In genomic region chr1:24551910-24552571, GRCh38 we compare ENCODE assay signal across 19 cellular contexts. TPM values are rescaled to one million over a fixed set of nuclear protein-coding genes. Genes with fewer than 3 reads are reported as not detected.
A peak's percentile ranks its signal among the peaks of the same experiment; 100 is the strongest.
DNase-seq lines count a peak whose midpoint lies in the region; ATAC-seq, FAIRE-seq and TF ChIP-seq lines count a peak whose summit lies in the region.
"Had no signal": no experiment of that assay in that cellular context is flagged by ENCODE, and none has a peak within 500 bp of the region (broad histone marks: within the 10 kb centered on the region; RNA-seq: fewer than 3 reads in every experiment).

No MANE protein-coding gene starts in this region.

- no peak overlapping the region for H2BK12ac ChIP-seq in neuronal stem cell (ENCODE audit: low read length)

- no peaks in the 10 kb centered on the region for H3K36me3 ChIP-seq in endodermal cell (ENCODE audit: control insufficient read depth, insufficient read depth, low read length)
- no peaks in the 10 kb centered on the region for H3K36me3 ChIP-seq in neuronal stem cell (replicated peaks in 1 of 2; ENCODE audit: control insufficient read depth in 2 of 2, insufficient read depth in 2 of 2, low read length in 2 of 2)

- no peak overlapping the region for H2BK15ac ChIP-seq in neuronal stem cell (ENCODE audit: low read length)

- H2AFZ ChIP-seq in neuronal stem cell (ENCODE audit: low read length): peak overlapping the region; percentile 70

- no peak overlapping the region for H3K27ac Mint-ChIP-seq in endodermal cell
- H3K27ac Mint-ChIP-seq: activated naive CD8-positive, alpha-beta T cell treated with anti-CD3 and anti-CD28 coated beads, Interleukin-2, amount 10 ng/mL, durations not matched to agents 7 days and 5 days; CD4-positive, alpha-beta memory T cell; stimulated activated naive CD8-positive, alpha-beta T cell treated with anti-CD3 and anti-CD28 coated beads, Interleukin-15, amount 100 ng/mL, for 72 hours had no signal

- H3K4me1 Mint-ChIP-seq in endodermal cell: peaks cover 8% of the 10 kb centered on the region

- H3K27ac ChIP-seq in endodermal cell (ENCODE audit: low read depth, low read length) (peak overlapping the region; percentile 59), neuronal stem cell (replicated peaks; ENCODE audit: low read length) (peak overlapping the region; percentile 11)

- DNase-seq in HCEC 1CT (peak; percentile 5), NCI-H524 treated with DMSO at 0.1 percent for 48 hours (lab: John Stamatoyannopoulos, UW) (peak; percentile 80), endodermal cell (peak; percentile 56), neuronal stem cell (ENCODE audit: low spot score) (peak; percentile 41), germinal center (ENCODE audit: low spot score) (no peak), GM19239 (ENCODE audit: insufficient read length, low spot score) (no peak)
- DNase-seq: activated CD8-positive, alpha-beta memory T cell treated with anti-CD3 and anti-CD28 coated beads for 24 hours; activated naive CD8-positive, alpha-beta T cell treated with anti-CD3 and anti-CD28 coated beads, Interleukin-2, amount 10 ng/mL, durations not matched to agents 7 days and 5 days; CD4-positive, alpha-beta memory T cell; effector CD4-positive, alpha-beta T cell; NCI-H1105; stimulated activated CD4-positive, alpha-beta T cell treated with anti-CD3 and anti-CD28 coated beads, Interleukin-4, amount 100 ng/mL, for 4 hours; stimulated activated naive CD8-positive, alpha-beta T cell treated with anti-CD3 and anti-CD28 coated beads, Interleukin-15, amount 100 ng/mL, for 72 hours; T1000 had no signal

- no peak overlapping the region for H2BK120ac ChIP-seq in neuronal stem cell (ENCODE audit: low read depth, low read length)

- H3K27me3 ChIP-seq in endodermal cell (ENCODE audit: control insufficient read depth, insufficient read depth, low read length, poor library complexity, severe bottlenecking) (peaks cover 28% of the 10 kb centered on the region), neuronal stem cell (ENCODE audit: control insufficient read depth in 3 of 3, insufficient read depth in 3 of 3, low read depth in 1 of 3, low read length in 3 of 3) (peaks cover 11 to 33% (median 30%) of the 10 kb centered on the region in 3 experiments)

- peaks cover 32% of the 10 kb centered on the region for H3K27me3 Mint-ChIP-seq in endodermal cell (ENCODE audit: insufficient read depth)

- no peak overlapping the region for H4K91ac ChIP-seq in neuronal stem cell (ENCODE audit: low read depth, low read length, poor library complexity)

- H2BK5ac ChIP-seq in neuronal stem cell (ENCODE audit: low read length): no peak overlapping the region

- H3K9me3 ChIP-seq in endodermal cell (ENCODE audit: control insufficient read depth, low read length) (no peaks in the 10 kb centered on the region), neuronal stem cell (replicated peaks in 1 of 2; ENCODE audit: control insufficient read depth in 2 of 2, insufficient read depth in 1 of 2, low read depth in 1 of 2, low read length in 2 of 2) (no peaks in the 10 kb centered on the region)

- no peak overlapping the region for H3K4me3 Mint-ChIP-seq in endodermal cell
- H3K4me3 Mint-ChIP-seq: activated naive CD8-positive, alpha-beta T cell treated with anti-CD3 and anti-CD28 coated beads, Interleukin-2, amount 10 ng/mL, durations not matched to agents 7 days and 5 days; CD4-positive, alpha-beta memory T cell; stimulated activated naive CD8-positive, alpha-beta T cell treated with anti-CD3 and anti-CD28 coated beads, Interleukin-15, amount 100 ng/mL, for 72 hours had no signal

- no peak overlapping the region for H3K18ac ChIP-seq in neuronal stem cell (ENCODE audit: low read length)

- H2AK5ac ChIP-seq in neuronal stem cell (ENCODE audit: low read depth, low read length): no peak overlapping the region

- H4K8ac ChIP-seq in neuronal stem cell (ENCODE audit: low read depth, low read length): no peak overlapping the region

- no peak overlapping the region for H3K23ac ChIP-seq in neuronal stem cell (ENCODE audit: low read depth, low read length, poor library complexity)

- no peaks in the 10 kb centered on the region for H3K9me3 Mint-ChIP-seq in endodermal cell
- H3K9me3 Mint-ChIP-seq: activated naive CD8-positive, alpha-beta T cell treated with anti-CD3 and anti-CD28 coated beads, Interleukin-2, amount 10 ng/mL, durations not matched to agents 7 days and 5 days; CD4-positive, alpha-beta memory T cell; stimulated activated naive CD8-positive, alpha-beta T cell treated with anti-CD3 and anti-CD28 coated beads, Interleukin-15, amount 100 ng/mL, for 72 hours had no signal

- no peaks in the 10 kb centered on the region for H3K36me3 Mint-ChIP-seq in endodermal cell (ENCODE audit: low read depth)
- H3K36me3 Mint-ChIP-seq: activated naive CD8-positive, alpha-beta T cell treated with anti-CD3 and anti-CD28 coated beads, Interleukin-2, amount 10 ng/mL, durations not matched to agents 7 days and 5 days; CD4-positive, alpha-beta memory T cell had no signal

- no peak overlapping the region for H3K4ac ChIP-seq in neuronal stem cell (ENCODE audit: low read length)

- whole genome bisulfite sequencing in endodermal cell (ENCODE audit: insufficient coverage in 1 of 2, insufficient read length in 1 of 2), 2 experiments: 83 to 88% methylated on average over 11 to 13 of the region's 13 CpGs
- WGBS in neuronal stem cell (ENCODE audit: extremely low coverage in 2 of 2, insufficient read length in 2 of 2, insufficient replicate concordance in 1 of 2), 2 donors: no CpG with 5 or more reads among the region's 13 CpGs

- H3K4me2 ChIP-seq in neuronal stem cell (ENCODE audit: insufficient read depth, low read length, poor library complexity, severe bottlenecking): no peak overlapping the region

- no peak for ATAC-seq in GM21576 (IDR thresholded peaks at IDR 0.05; ENCODE audit: unreplicated experiment)
- ATAC-seq: Panc1; stimulated activated naive CD8-positive, alpha-beta T cell treated with anti-CD3 and anti-CD28 coated beads, Interleukin-15, amount 100 ng/mL, for 72 hours had no signal

- H3K4me3 ChIP-seq in endodermal cell (ENCODE audit: low read length) (no peak overlapping the region), neuronal stem cell (ENCODE audit: low read length in 2 of 2) (no peak overlapping the region)

- H3K9ac ChIP-seq in endodermal cell (ENCODE audit: extremely low read depth, low read length, poor library complexity, severe bottlenecking): no peak overlapping the region
- no peak overlapping the region for H3K9ac ChIP-seq in neuronal stem cell (ENCODE audit: low read depth, low read length, poor library complexity)

- no peak for FAIRE-seq in GM19239 (lab: Jason Lieb, UNC)

- H3K4me1 ChIP-seq in endodermal cell (ENCODE audit: control insufficient read depth, insufficient read depth, low read length) (no peaks in the 10 kb centered on the region), neuronal stem cell (ENCODE audit: control insufficient read depth in 2 of 2, insufficient read depth in 1 of 2, low read depth in 1 of 2, low read length in 2 of 2) (peaks cover 3 to 11% of the 10 kb centered on the region in 2 donors)

- H3K79me1 ChIP-seq in neuronal stem cell (ENCODE audit: low read depth, low read length): no peaks in the 10 kb centered on the region

- H3K14ac ChIP-seq in neuronal stem cell (ENCODE audit: low read length): no peak overlapping the region

- TF ChIP-seq CTCF in endodermal cell (conservative IDR thresholded peaks at IDR 0.05): no peak

RNA-seq across cellular contexts. Expression of gene NCMAP, which starts 3.8 kb away (rescaled TPM):
- total RNA-seq in endodermal cell: under 1 TPM; 0.15 to 0.42 TPM
- not detected for polyA plus RNA-seq in endodermal cell (2013, experiment 1 of 2)
- not detected for polyA plus RNA-seq in endodermal cell (2013, experiment 2 of 2)
- polyA plus RNA-seq in neuronal stem cell (2013, experiment 1 of 2): 0.01 TPM
- polyA plus RNA-seq in neuronal stem cell (2013, experiment 2 of 2): 0.03 TPM
- total RNA-seq: CD4-positive, alpha-beta memory T cell; HT1080; lung microvascular endothelial cell; posterior vena cava had no signal

RNA-seq across cellular contexts. Expression of gene RCAN3, which starts 49.4 kb away (rescaled TPM):
- 10 to 100 TPM; 31.9 to 36.8 TPM for total RNA-seq in endodermal cell
- 10.5 TPM for polyA plus RNA-seq in endodermal cell (2013, experiment 1 of 2)
- polyA plus RNA-seq in endodermal cell (2013, experiment 2 of 2): 11.3 TPM
- 3.1 TPM for polyA plus RNA-seq in neuronal stem cell (2013, experiment 1 of 2)
- 3.0 TPM for polyA plus RNA-seq in neuronal stem cell (2013, experiment 2 of 2)

Comparison
In these comparisons a context has a peak if more than half of its experiments do, and no peak if none do; other contexts are left out.
1. DNase-seq: peak in HCEC 1CT (single experiment), NCI-H524 treated with DMSO at 0.1 percent for 48 hours (single experiment), endodermal cell (single experiment) and neuronal stem cell (single experiment); none in germinal center (single experiment) and GM19239 (single experiment).